Comparison of ENCODE assay signal across 18 cellular contexts in the genomic region with DNA sequence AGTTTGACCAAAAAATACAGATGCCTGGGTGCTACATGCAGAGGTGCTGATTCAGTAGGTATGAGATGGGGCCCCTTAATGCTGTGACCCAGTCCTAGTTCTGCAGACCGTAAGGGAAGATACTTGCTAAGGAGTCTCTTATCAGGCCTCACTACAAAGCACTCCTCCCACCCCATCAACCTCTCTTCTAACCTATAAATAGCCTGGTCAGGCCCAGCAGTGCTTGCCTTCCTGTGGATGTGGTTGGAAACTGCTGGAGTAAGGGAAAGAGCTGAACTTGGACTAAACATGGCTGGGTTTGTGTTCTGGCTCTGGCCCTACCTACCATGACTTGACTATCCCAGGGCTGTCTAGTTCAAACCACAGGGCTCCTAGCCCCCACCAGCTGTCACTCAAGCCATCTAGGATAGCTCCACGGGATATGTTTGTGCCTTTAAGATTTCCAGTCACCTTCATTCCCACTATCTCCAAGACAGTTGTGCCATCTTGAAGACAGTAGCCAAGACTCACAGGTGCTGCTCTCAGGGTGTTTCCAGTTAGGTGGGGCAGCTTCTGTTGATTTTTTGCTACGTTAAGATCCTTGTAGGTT. TPM values are rescaled to one million over a fixed set of nuclear protein-coding genes. Genes with fewer than 3 reads are reported as not detected.
DNase-seq lines count a peak whose midpoint lies in the region; ATAC-seq and TF ChIP-seq lines count a peak whose summit lies in the region.
"Had no signal": no experiment of that assay in that cellular context is flagged by ENCODE, and none has a peak within 500 bp of the region (broad histone marks: within the 10 kb centered on the region; RNA-seq: fewer than 3 reads in every experiment).

No MANE protein-coding gene starts in this region.

- H3K36me3 Mint-ChIP-seq in mesothelial cell of epicardium = peaks cover 4% of the 10 kb centered on the region

- no peaks in the 10 kb centered on the region for H3K36me3 ChIP-seq in ascending aorta
- no peaks in the 10 kb centered on the region for H3K36me3 ChIP-seq in cardiac muscle cell
- H3K36me3 ChIP-seq in sigmoid colon = no peaks in the 10 kb centered on the region

- TF ChIP-seq POLR2A in sigmoid colon (IDR thresholded peaks at IDR 0.05) = no peak

- no peak overlapping the region for H3K4me3 ChIP-seq in ascending aorta
- H3K4me3 ChIP-seq in cardiac muscle cell = no peak overlapping the region
- H3K4me3 ChIP-seq in sigmoid colon = no peak overlapping the region

- DNase-seq in EH (ENCODE audit: low read depth) = peak; percentile 61
- DNase-seq in ascending aorta (ENCODE audit: low spot score in 2 of 2) = peak in 1 of 2 donors; percentile 75
- peak; percentile 59 to 76 for DNase-seq in cardiac muscle cell (ENCODE audit: low read depth in 1 of 2, low spot score in 1 of 2)
- no peak for DNase-seq in sigmoid colon
- no peak for DNase-seq in GM10266 (ENCODE audit: extremely low spot score)
- no peak for DNase-seq in mesothelial cell of epicardium (ENCODE audit: low spot score in 2 of 2, unreplicated experiment in 2 of 2)
- DNase-seq: anterior cingulate cortex; GOT3; left colon; NCI-H1436 treated with DMSO at 0.1 percent for 48 hours; NCI-H345; SHP77 treated with DMSO at 0.1 percent for 48 hours; stimulated activated CD4-positive, alpha-beta T cell treated with anti-CD3 and anti-CD28 coated beads, Interleukin-15, amount 100 ng/mL, for 24 hours; stimulated activated naive CD8-positive, alpha-beta T cell treated with anti-CD3 and anti-CD28 coated beads, Interleukin-15, Interleukin-2, amounts not matched to agents 100 U/mL and 50 U/mL, for 24 hours; T-helper 2 cell had no signal

- H3K4me1 ChIP-seq in ascending aorta (peaks cover 16 to 33% of the 10 kb centered on the region in 2 donors), cardiac muscle cell (ENCODE audit: low read depth) (peaks cover 51% of the 10 kb centered on the region), sigmoid colon (peaks cover 0 to 35% (median 30%) of the 10 kb centered on the region in 4 donors)

- no peak overlapping the region for H3K4me3 Mint-ChIP-seq in mesothelial cell of epicardium

- H3K9me3 Mint-ChIP-seq in mesothelial cell of epicardium = peaks cover 6% of the 10 kb centered on the region

- TF ChIP-seq EP300 in sigmoid colon (IDR thresholded peaks at IDR 0.05) = no peak

- peaks cover 19% of the 10 kb centered on the region for H3K4me1 Mint-ChIP-seq in mesothelial cell of epicardium

- H3K27ac ChIP-seq in ascending aorta (peak overlapping the region; percentile 72 to 78), cardiac muscle cell (peak overlapping the region; percentile 85), sigmoid colon (peak overlapping the region in 3 of 4 donors; percentile 42 to 67 (median 58))

- intact Hi-C loops in ascending aorta (cut with DNase I) (loop anchor here (2.0 kb wide), 2 partner anchors 25 to 41 kb away; no protein-coding TSS in a partner anchor), sigmoid colon (cut with DNase I) (no loop called here)

- H3K27me3 Mint-ChIP-seq in mesothelial cell of epicardium (ENCODE audit: low read depth) = peaks cover 3% of the 10 kb centered on the region
- H3K27me3 Mint-ChIP-seq: progenitor cell of endocrine pancreas had no signal

- no peaks in the 10 kb centered on the region for H3K9me3 ChIP-seq in ascending aorta
- H3K9me3 ChIP-seq in cardiac muscle cell (ENCODE audit: low read depth) = no peaks in the 10 kb centered on the region
- no peaks in the 10 kb centered on the region for H3K9me3 ChIP-seq in sigmoid colon

- 77 to 88% methylated on average over 3 of the region's 3 CpGs for WGBS in sigmoid colon, 2 donors

- TF ChIP-seq CTCF in ascending aorta (IDR thresholded peaks at IDR 0.05) = no peak
- no peak for TF ChIP-seq CTCF in cardiac muscle cell (IDR thresholded peaks at IDR 0.05; ENCODE audit: low read depth, low read length)
- no peak for TF ChIP-seq CTCF in sigmoid colon (IDR thresholded peaks at IDR 0.05)
- TF ChIP-seq CTCF in GM10266 (IDR thresholded peaks at IDR 0.05; ENCODE audit: control insufficient read depth, insufficient read depth, low read depth, missing control alignments) = no peak
- TF ChIP-seq CTCF in mesothelial cell of epicardium (IDR thresholded peaks at IDR 0.05; ENCODE audit: unreplicated experiment) = no peak

- no peaks in the 10 kb centered on the region for H3K27me3 ChIP-seq in ascending aorta
- H3K27me3 ChIP-seq in cardiac muscle cell = no peaks in the 10 kb centered on the region
- no peaks in the 10 kb centered on the region for H3K27me3 ChIP-seq in sigmoid colon

- ATAC-seq in HG02571 (IDR thresholded peaks at IDR 0.05; ENCODE audit: unreplicated experiment) (no peak), HG03521 (IDR thresholded peaks at IDR 0.05; ENCODE audit: unreplicated experiment) (no peak)
- ATAC-seq: left colon; stimulated activated naive CD8-positive, alpha-beta T cell treated with anti-CD3 and anti-CD28 coated beads, Interleukin-15, Interleukin-2, amounts not matched to agents 100 U/mL and 50 U/mL, for 24 hours had no signal

- H3K27ac Mint-ChIP-seq in mesothelial cell of epicardium = no peak overlapping the region

RNA-seq across cellular contexts. Expression of gene DKK3, which starts 9.5 kb away (rescaled TPM):
- total RNA-seq in ascending aorta (433 TPM), cardiac muscle cell (180 and 309 TPM in 2 replicates), sigmoid colon (100 to 1,000 TPM in 2 of 4 donors, 10 to 100 TPM in 2; 83.6 to 181 (median 95.0) TPM), mesothelial cell of epicardium (29.5 to 30.0 TPM (median 29.7 TPM) in 3 replicates)
- polyA plus RNA-seq in cardiac muscle cell (226 and 238 TPM in 2 replicates), sigmoid colon (10 to 100 TPM in 1 of 3 donors, 1 to 10 TPM in 2; 6.0 to 15.2 (median 9.0) TPM)

Comparison
In these comparisons a context has a peak if more than half of its experiments do, and no peak if none do; other contexts are left out.
1. DNase-seq: peak in EH (single experiment) and cardiac muscle cell (2 of 2); none in sigmoid colon (single experiment), GM10266 (single experiment) and mesothelial cell of epicardium (0 of 2).
2. Peak in every context shown above with its lines, with median percentiles within 50 percentile points of each other: H3K27ac ChIP-seq.